In the genomic region with DNA sequence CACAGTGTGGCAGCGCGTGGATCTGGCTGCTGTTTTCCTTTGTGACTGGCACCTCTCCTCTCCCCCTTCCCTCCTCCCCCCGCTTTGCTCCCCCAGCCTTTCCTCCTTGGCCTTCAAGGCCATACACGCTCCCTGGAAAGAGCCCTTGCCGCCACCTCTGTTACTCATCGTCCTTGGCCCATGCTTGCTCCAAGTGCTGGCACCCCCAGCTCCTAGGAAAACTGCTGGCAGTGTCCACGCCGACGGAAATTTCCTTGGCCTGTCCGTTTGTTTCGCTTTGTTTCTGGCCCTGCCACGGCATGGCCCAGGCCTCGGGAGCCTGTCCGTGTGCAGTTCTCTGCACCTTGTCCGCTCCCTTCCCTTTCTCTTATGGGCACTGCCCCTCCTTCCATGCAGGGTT, we compare ENCODE assay signal across 20 cellular contexts. TPM values are rescaled to one million over a fixed set of nuclear protein-coding genes. Genes with fewer than 3 reads are reported as not detected.
A peak's percentile ranks its signal among the peaks of the same experiment; 100 is the strongest.
DNase-seq lines count a peak whose midpoint lies in the region; ATAC-seq, FAIRE-seq and TF ChIP-seq lines count a peak whose summit lies in the region.
"Had no signal": no experiment of that assay in that cellular context is flagged by ENCODE, and none has a peak within 500 bp of the region (broad histone marks: within the 10 kb centered on the region; RNA-seq: fewer than 3 reads in every experiment).

No MANE protein-coding gene starts in this region.

- no peaks in the 10 kb centered on the region for H3K79me2 ChIP-seq in astrocyte (ENCODE audit: insufficient read depth, low read length)

- CTCF ChIA-PET in MCF 10A (lab: Yijun Ruan, JAX) = no interaction called here

- H4K20me1 ChIP-seq in astrocyte (ENCODE audit: insufficient read depth, low read length) = no peaks in the 10 kb centered on the region

- ATAC-seq in thoracic aorta (ENCODE audit: insufficient number of reproducible peaks, low FRiP score, low read depth) = peak; percentile 82
- ATAC-seq: WTC11 had no signal

- peak overlapping the region; percentile 16 to 49 (median 28) for H3K4me3 ChIP-seq in breast epithelium
- H3K4me3 ChIP-seq in astrocyte (ENCODE audit: insufficient read depth, low read depth, low read length) = no peak overlapping the region
- peak overlapping the region; percentile 10 for H3K4me3 ChIP-seq in lower leg skin (ENCODE audit: low read depth, poor library complexity, severe bottlenecking)
- H3K4me3 ChIP-seq in thoracic aorta = peak overlapping the region; percentile 60
- H3K4me3 ChIP-seq: HAP-1, upper lobe of right lung had no signal

- H3K4me3 Mint-ChIP-seq in MCF 10A (ENCODE audit: unreplicated experiment) = no peak overlapping the region
- no peak overlapping the region for H3K4me3 Mint-ChIP-seq in astrocyte (ENCODE audit: unreplicated experiment)
- no peak overlapping the region for H3K4me3 Mint-ChIP-seq in nephron progenitor cell
- H3K4me3 Mint-ChIP-seq: WTC11 had no signal

- H3K4me1 Mint-ChIP-seq in MCF 10A (ENCODE audit: insufficient read depth, unreplicated experiment) (no peaks in the 10 kb centered on the region), astrocyte (ENCODE audit: low read depth, unreplicated experiment) (peaks cover 4% of the 10 kb centered on the region), nephron progenitor cell (peaks cover 6% of the 10 kb centered on the region)
- H3K4me1 Mint-ChIP-seq: WTC11 had no signal

- FAIRE-seq in astrocyte (lab: Jason Lieb, UNC) = no peak
- FAIRE-seq: islet of Langerhans had no signal

- BruUV-seq in MCF 10A (replicated peaks; lab: Mats Ljungman, UMichigan) = no TSS peak

- H3K9ac ChIP-seq in astrocyte (ENCODE audit: low read length) = no peak overlapping the region

- peak overlapping the region; percentile 4 for H2AFZ ChIP-seq in astrocyte (ENCODE audit: low read depth, low read length)

- no peaks in the 10 kb centered on the region for H3K36me3 Mint-ChIP-seq in MCF 10A (ENCODE audit: insufficient read depth, unreplicated experiment)
- no peaks in the 10 kb centered on the region for H3K36me3 Mint-ChIP-seq in astrocyte (ENCODE audit: low read depth, unreplicated experiment)
- H3K36me3 Mint-ChIP-seq in nephron progenitor cell (ENCODE audit: low read depth) = no peaks in the 10 kb centered on the region
- H3K36me3 Mint-ChIP-seq: WTC11 had no signal

- H3K27ac ChIP-seq in breast epithelium = peak overlapping the region; percentile 42 to 74
- H3K27ac ChIP-seq in astrocyte (ENCODE audit: low read depth, low read length) = no peak overlapping the region
- H3K27ac ChIP-seq in thoracic aorta = peak overlapping the region; percentile 77 to 91
- H3K27ac ChIP-seq: 22Rv1, brain microvascular endothelial cell, upper lobe of right lung had no signal

- peak overlapping the region; percentile 39 for H3K4me2 ChIP-seq in astrocyte (ENCODE audit: low read length)

- TF ChIP-seq POLR2A in breast epithelium (IDR thresholded peaks at IDR 0.05) (no peak), lower leg skin (IDR thresholded peaks at IDR 0.05) (no peak)

- TF ChIP-seq CTCF in breast epithelium (IDR thresholded peaks at IDR 0.05) = no peak
- no peak for TF ChIP-seq CTCF in MCF 10A (IDR thresholded peaks at IDR 0.05; ENCODE audit: unreplicated experiment)
- TF ChIP-seq CTCF in astrocyte (IDR thresholded peaks at IDR 0.05; ENCODE audit: insufficient read depth, low read depth, low read length) = no peak
- TF ChIP-seq CTCF in lower leg skin (IDR thresholded peaks at IDR 0.05) = no peak
- no peak for TF ChIP-seq CTCF in thoracic aorta (IDR thresholded peaks at IDR 0.05)
- TF ChIP-seq CTCF in nephron progenitor cell (IDR thresholded peaks at IDR 0.05) = no peak

- H3K27me3 ChIP-seq in breast epithelium (peaks cover 0 to 4% of the 10 kb centered on the region in 2 donors), astrocyte (ENCODE audit: insufficient read depth, low read length) (peaks cover 2% of the 10 kb centered on the region), thoracic aorta (replicated peaks; ENCODE audit: insufficient read depth) (no peaks in the 10 kb centered on the region)
- H3K27me3 ChIP-seq: upper lobe of right lung had no signal

- H3K9me3 Mint-ChIP-seq in MCF 10A (ENCODE audit: unreplicated experiment) (no peaks in the 10 kb centered on the region), astrocyte (ENCODE audit: unreplicated experiment) (no peaks in the 10 kb centered on the region), nephron progenitor cell (no peaks in the 10 kb centered on the region)
- H3K9me3 Mint-ChIP-seq: WTC11 had no signal

- H3K4me1 ChIP-seq in breast epithelium (no peaks in the 10 kb centered on the region), astrocyte (ENCODE audit: insufficient read depth, low read length) (no peaks in the 10 kb centered on the region), thoracic aorta (ENCODE audit: control insufficient read depth in 1 of 2, low read depth in 2 of 2) (peaks cover 12 to 33% of the 10 kb centered on the region in 2 donors)
- H3K4me1 ChIP-seq: HAP-1, upper lobe of right lung had no signal

- intact Hi-C loops in breast epithelium (cut with DNase I; ENCODE audit: low total_unique reads) (no loop called here), MCF 10A (cut with micrococcal nuclease) (no loop called here), lower leg skin (cut with DNase I; ENCODE audit: low total_unique reads) (no loop called here)

- POLR2A ChIA-PET in MCF 10A (lab: Yijun Ruan, JAX) = interaction anchor here (0.6 kb wide), 1 partner anchor 32 kb away, joined by 3 read pairs; no protein-coding TSS in a partner anchor

- 32 to 47% methylated on average over 14 to 15 of the region's 15 CpGs for WGBS in lower leg skin, 2 donors

- no peak for DNase-seq in breast epithelium (ENCODE audit: low spot score in 2 of 2)
- DNase-seq in MCF 10A (ENCODE audit: unreplicated experiment) = no peak
- DNase-seq in astrocyte (ENCODE audit: low read depth) = no peak
- DNase-seq in lower leg skin (ENCODE audit: low spot score in 2 of 2) = peak; percentile 48 to 92
- DNase-seq in thoracic aorta (ENCODE audit: low spot score) = peak; percentile 49
- DNase-seq in NCI-H2171 treated with DMSO at 0.1 percent for 48 hours (lab: John Stamatoyannopoulos, UW) = no peak
- no peak for DNase-seq in GM19240 (ENCODE audit: insufficient read length, low spot score)
- DNase-seq in nephron progenitor cell = no peak
- DNase-seq: brain microvascular endothelial cell; effector CD4-positive, alpha-beta T cell; glutamatergic neuron; KBM-7; NCI-H1436 treated with DMSO at 0.1 percent for 48 hours; stimulated activated CD4-positive, alpha-beta T cell treated with anti-CD3 and anti-CD28 coated beads, Interleukin-2, amount 100 ng/mL, for 48 hours; upper lobe of right lung had no signal

- H3K27me3 Mint-ChIP-seq in MCF 10A (ENCODE audit: insufficient read depth, unreplicated experiment) (peaks cover 16% of the 10 kb centered on the region), astrocyte (ENCODE audit: low read depth, unreplicated experiment) (peaks cover 28% of the 10 kb centered on the region), nephron progenitor cell (ENCODE audit: low read depth, poor library complexity) (peaks cover 8% of the 10 kb centered on the region)

- no peak overlapping the region for H3K27ac Mint-ChIP-seq in MCF 10A (ENCODE audit: low read depth, unreplicated experiment)
- no peak overlapping the region for H3K27ac Mint-ChIP-seq in astrocyte (ENCODE audit: unreplicated experiment)
- H3K27ac Mint-ChIP-seq in nephron progenitor cell = no peak overlapping the region
- H3K27ac Mint-ChIP-seq: progenitor cell of endocrine pancreas, WTC11 had no signal

- H3K9me3 ChIP-seq in breast epithelium (no peaks in the 10 kb centered on the region), astrocyte (ENCODE audit: insufficient read depth, low read depth, low read length) (no peaks in the 10 kb centered on the region), thoracic aorta (no peaks in the 10 kb centered on the region)
- H3K9me3 ChIP-seq: HAP-1, upper lobe of right lung had no signal

- H3K36me3 ChIP-seq in breast epithelium = no peaks in the 10 kb centered on the region
- no peaks in the 10 kb centered on the region for H3K36me3 ChIP-seq in astrocyte (ENCODE audit: insufficient read depth, low read length)
- H3K36me3 ChIP-seq in thoracic aorta = no peaks in the 10 kb centered on the region
- H3K36me3 ChIP-seq: brain microvascular endothelial cell, HAP-1, upper lobe of right lung had no signal

RNA-seq across cellular contexts. Expression of a gene that starts 18.0 kb away (rescaled TPM):
- total RNA-seq in breast epithelium (not detected), MCF 10A (2022) (not detected in 2 replicates), astrocyte (not detected in 2 replicates), lower leg skin (not detected), thoracic aorta (not detected)
- total RNA-seq: upper lobe of right lung, WTC11 had no signal

RNA-seq across cellular contexts. Expression of a gene that starts 32.9 kb away (rescaled TPM):
- 10 to 100 TPM; 21.9 to 45.4 (median 32.4) TPM for total RNA-seq in breast epithelium
- 38.2 and 41.5 TPM in 2 replicates for total RNA-seq in MCF 10A (2022)
- 26.0 and 28.9 TPM in 2 replicates for total RNA-seq in astrocyte
- 10 to 100 TPM; 21.6 to 28.7 (median 24.5) TPM for total RNA-seq in lower leg skin
- 10 to 100 TPM; 18.6 to 21.8 TPM for total RNA-seq in thoracic aorta

RNA-seq across cellular contexts. Expression of a gene that starts 49.0 kb away (rescaled TPM):
- total RNA-seq in breast epithelium = 1 to 10 TPM in 2 of 3 donors, under 1 TPM in 1; 0.48 to 7.3 (median 5.9) TPM
- 794 and 1,007 TPM in 2 replicates for total RNA-seq in MCF 10A (2022)
- total RNA-seq in astrocyte = 815 and 816 TPM in 2 replicates
- 10 to 100 TPM in 3 of 4 donors, 1 to 10 TPM in 1; 8.0 to 39.0 (median 19.4) TPM for total RNA-seq in lower leg skin
- total RNA-seq in thoracic aorta = 10 to 100 TPM in 1 of 2 donors, 1 to 10 TPM in 1; 2.7 to 33.7 TPM

Comparison
In these comparisons a context has a peak if more than half of its experiments do, and no peak if none do; other contexts are left out.
1. RNA of a gene that starts 49.0 kb away (total RNA-seq): 794 to 1,007 TPM in MCF 10A and 815 to 816 TPM in astrocyte; 2.7 to 33.7 TPM in thoracic aorta, 8.0 to 39.0 TPM in lower leg skin and 0.48 to 7.3 TPM in breast epithelium; every median in the first group is over 10 times any median in the second.
2. DNase-seq: peak in lower leg skin (2 of 2) and thoracic aorta (single experiment); none in breast epithelium (0 of 2), MCF 10A (single experiment), astrocyte (single experiment), NCI-H2171 treated with DMSO at 0.1 percent for 48 hours (single experiment), GM19240 (single experiment) and nephron progenitor cell (single experiment).